ENCODE assay signal across 1 cellular context in the genomic region with DNA sequence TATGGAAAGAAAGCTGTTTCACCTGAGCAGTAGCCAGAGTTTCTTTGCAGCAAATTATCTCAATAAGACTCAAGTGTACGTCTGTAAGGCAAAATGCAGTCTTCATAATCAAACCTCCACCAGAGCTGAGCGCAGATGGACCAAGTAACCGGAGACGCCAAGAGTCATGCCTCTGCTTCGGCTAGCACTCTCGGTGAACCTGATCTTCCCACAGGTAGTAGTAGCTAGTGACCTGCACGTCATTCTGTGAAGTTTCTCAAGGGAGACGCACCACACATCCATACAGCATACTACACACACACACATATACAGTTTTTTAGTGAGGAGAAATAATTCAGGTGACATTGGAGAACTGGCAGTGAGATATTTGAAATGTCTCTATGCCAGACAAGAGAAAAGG.
TF ChIP-seq lines count a peak whose summit lies in the region.

No MANE protein-coding gene starts in this region.

TF ChIP-seq in SK-N-SH, 30 proteins besides CTCF, POLR2A, EP300 and RAD21 (continued from another document):
- TF ChIP-seq USF2 (IDR thresholded peaks at IDR 0.05; ENCODE audit: borderline replicate concordance, low read depth, low read length) (no peak), RCOR1 (IDR thresholded peaks at IDR 0.05; ENCODE audit: low read length) (no peak), EZH2phosphoT487 (IDR thresholded peaks at IDR 0.05; ENCODE audit: borderline replicate concordance, low read depth) (no peak), GATA2 (CRISPR knock-in tag; IDR thresholded peaks at IDR 0.05) (no peak), TEAD4 (IDR thresholded peaks at IDR 0.05; ENCODE audit: borderline replicate concordance, insufficient read depth) (no peak), TAF1 (IDR thresholded peaks at IDR 0.05; ENCODE audit: borderline replicate concordance, low read depth, low read length) (no peak), USF1 (IDR thresholded peaks at IDR 0.05; ENCODE audit: borderline replicate concordance, low read depth) (no peak), CHD2 (IDR thresholded peaks at IDR 0.05; ENCODE audit: low read length, partially characterized antibody) (no peak), FOXJ3 (CRISPR knock-in tag; IDR thresholded peaks at IDR 0.05) (no peak), RFX5 (IDR thresholded peaks at IDR 0.05; ENCODE audit: low read length) (no peak), YY1 (IDR thresholded peaks at IDR 0.05; ENCODE audit: low read depth) (no peak), NRF1 (IDR thresholded peaks at IDR 0.05; ENCODE audit: low read depth, low read length) (no peak), PBX3 (IDR thresholded peaks at IDR 0.05) (no peak)
